ENCODE assay signal across 19 cellular contexts in the genomic region with DNA sequence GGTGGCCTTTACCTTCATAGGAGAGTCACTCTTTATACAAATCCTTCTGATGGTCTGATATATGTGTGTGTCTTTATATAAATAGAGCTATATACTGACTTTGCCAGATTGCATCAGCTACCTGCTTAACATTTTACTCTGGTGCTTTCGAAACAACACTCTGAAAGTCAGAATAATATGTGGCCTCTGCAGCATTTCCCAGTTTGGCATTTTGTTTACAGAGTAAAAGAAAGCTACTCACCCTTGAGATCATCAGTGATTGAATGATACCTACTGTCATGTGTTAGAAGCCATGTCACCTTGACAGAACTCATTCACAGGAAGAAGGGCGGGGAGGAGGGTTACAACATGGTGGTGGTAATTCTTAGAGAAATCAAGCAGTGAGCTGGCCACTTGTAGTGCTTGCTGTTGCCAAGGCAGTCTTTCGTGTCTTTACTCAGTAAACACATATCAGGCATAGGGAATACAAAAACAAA. TPM values are rescaled to one million over a fixed set of nuclear protein-coding genes. Genes with fewer than 3 reads are reported as not detected.
"Had no signal": no experiment of that assay in that cellular context is flagged by ENCODE, and none has a peak within 500 bp of the region (broad histone marks: within the 10 kb centered on the region; RNA-seq: fewer than 3 reads in every experiment).

A gene with protein sequence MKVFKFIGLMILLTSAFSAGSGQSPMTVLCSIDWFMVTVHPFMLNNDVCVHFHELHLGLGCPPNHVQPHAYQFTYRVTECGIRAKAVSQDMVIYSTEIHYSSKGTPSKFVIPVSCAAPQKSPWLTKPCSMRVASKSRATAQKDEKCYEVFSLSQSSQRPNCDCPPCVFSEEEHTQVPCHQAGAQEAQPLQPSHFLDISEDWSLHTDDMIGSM (minus strand): TSS at position 51 of the 476 bp plus-strand sequence. CDS start 91,789 bp downstream, outside the sequence.

- ATAC-seq: body of pancreas; esophagus mucosa; naive thymus-derived CD4-positive, alpha-beta T cell had no signal

- H3K27me3 ChIP-seq: body of pancreas, thyroid gland, vagina had no signal

- H3K4me1 ChIP-seq: body of pancreas, lower lobe of right lung, parathyroid adenoma, thyroid gland, vagina had no signal

- H2AFZ ChIP-seq: parathyroid adenoma had no signal

- H3K36me3 ChIP-seq: lower lobe of right lung, thyroid gland, vagina had no signal

- H3K4me3 ChIP-seq: body of pancreas, lower lobe of right lung, skin epidermis, thyroid gland, vagina had no signal

- H3K9ac ChIP-seq: parathyroid adenoma had no signal

- H3K79me2 ChIP-seq: parathyroid adenoma had no signal

- H3K9me3 ChIP-seq: body of pancreas, lower lobe of right lung, thyroid gland, vagina had no signal

- DNase-seq: activated B cell treated with CpG ODN at 0.5 μM for 24 hours; activated CD4-positive, alpha-beta T cell treated with anti-CD3 and anti-CD28 coated beads, Interleukin-2, amount 10 ng/mL, durations not matched to agents 7 days and 5 days; activated CD8-positive, alpha-beta memory T cell treated with anti-CD3 and anti-CD28 coated beads for 24 hours; activated effector memory CD4-positive, alpha-beta T cell treated with Interleukin-2 at 50 U/mL for 16 hours; body of pancreas; dermis blood vessel endothelial cell; hippocampal formation; kidney glomerular epithelial cell; lower lobe of right lung; naive thymus-derived CD4-positive, alpha-beta T cell; retina; thyroid gland had no signal

- H3K27ac ChIP-seq: body of pancreas, lower lobe of right lung, parathyroid adenoma, skin epidermis, thyroid gland, vagina had no signal

RNA-seq across cellular contexts. Expression of the gene that starts here (rescaled TPM):
- total RNA-seq: activated B cell treated with CpG ODN at 0.5 μM for 24 hours; activated CD4-positive, alpha-beta T cell treated with anti-CD3 and anti-CD28 coated beads, Interleukin-2, amount 10 ng/mL, durations not matched to agents 7 days and 5 days; body of pancreas; cerebellum; dermis blood vessel endothelial cell; esophagus mucosa; glomerular endothelial cell; lower lobe of right lung; mononuclear cell; naive thymus-derived CD4-positive, alpha-beta T cell; thyroid gland; vagina had no signal
- polyA plus RNA-seq: naive thymus-derived CD4-positive, alpha-beta T cell had no signal
